29 cellular contexts compared by ENCODE assay signal in the genomic region with DNA sequence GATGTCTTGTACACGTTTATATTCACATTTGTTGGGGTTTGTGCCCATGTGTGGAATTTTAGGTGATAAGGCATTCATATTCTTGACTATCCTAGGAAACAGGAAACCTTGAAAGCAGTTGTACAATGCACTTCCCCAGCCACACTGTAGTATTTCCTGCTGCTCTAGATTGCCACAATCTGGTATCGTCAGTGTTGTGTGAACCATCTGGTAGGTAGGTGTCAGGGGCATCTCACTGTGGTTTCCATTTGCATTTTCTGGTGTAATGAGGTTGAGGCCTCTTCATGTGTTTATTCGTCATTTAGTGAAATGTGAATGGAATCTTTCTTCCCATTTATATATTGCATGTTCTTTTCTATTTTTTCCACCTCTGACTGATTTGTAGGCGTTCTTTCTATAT.
"Had no signal": no experiment of that assay in that cellular context is flagged by ENCODE, and none has a peak within 500 bp of the region (broad histone marks: within the 10 kb centered on the region; RNA-seq: fewer than 3 reads in every experiment).

No MANE protein-coding gene starts in this region.

- DNase-seq: activated B cell treated with CpG ODN at 0.5 μM for 24 hours; activated CD4-positive, alpha-beta memory T cell treated with anti-CD3 and anti-CD28 coated beads, Interleukin-2, amount 10 ng/mL, durations not matched to agents 7 days and 5 days; activated CD4-positive, alpha-beta T cell treated with anti-CD3 and anti-CD28 coated beads, Interleukin-2, amount 10 ng/mL, durations not matched to agents 24 days and 14 days; activated CD4-positive, alpha-beta T cell treated with anti-CD3 and anti-CD28 coated beads, Interleukin-2, amount 50 U/mL, for 4 hours; activated CD8-positive, alpha-beta memory T cell treated with anti-CD3 and anti-CD28 coated beads, Interleukin-2, amount 10 ng/mL, durations not matched to agents 7 days and 5 days; activated CD8-positive, alpha-beta memory T cell treated with anti-CD3 and anti-CD28 coated beads, Interleukin-2, amount 50 U/mL, for 4 hours; activated gamma-delta T cell; activated naive CD4-positive, alpha-beta T cell; activated naive CD4-positive, alpha-beta T cell treated with anti-CD3 and anti-CD28 coated beads, Interleukin-2, amount 10 ng/mL, durations not matched to agents 7 days and 5 days; activated naive CD8-positive, alpha-beta T cell treated with anti-CD3 and anti-CD28 coated beads, Interleukin-2, amount 10 ng/mL, durations not matched to agents 7 days and 5 days; activated T-cell treated with anti-CD3 and anti-CD28 coated beads, Interleukin-2, amount 50 U/mL, for 1 hour; activated T-cell treated with anti-CD3 and anti-CD28 coated beads, Interleukin-2, amount 50 U/mL, for 48 hours; central memory CD4-positive, alpha-beta T cell; cerebellar nuclear complex; colonic mucosa; effector CD8-positive, alpha-beta T cell; foreskin fibroblast; head of caudate nucleus; T-helper 1 cell; T-helper 17 cell; T1000; WERI-Rb-1 had no signal

- H3K9me3 ChIP-seq: colonic mucosa had no signal

- H3K36me3 ChIP-seq: ascending aorta, breast epithelium, cardiac muscle cell, colonic mucosa, WERI-Rb-1 had no signal

- H3K4me1 ChIP-seq: ascending aorta, breast epithelium, colonic mucosa had no signal

- H3K27me3 ChIP-seq: ascending aorta, breast epithelium, cardiac muscle cell, colonic mucosa had no signal

- H3K4me3 ChIP-seq: ascending aorta, breast epithelium, cardiac muscle cell, colonic mucosa had no signal

- H3K27ac ChIP-seq: ascending aorta, breast epithelium, cardiac muscle cell, colonic mucosa, WERI-Rb-1 had no signal

- ATAC-seq: activated CD4-positive, CD25-positive, alpha-beta regulatory T cell treated with anti-CD3 and anti-CD28 coated beads, Interleukin-2, amount 50 U/mL, for 24 hours; activated CD8-positive, alpha-beta memory T cell treated with anti-CD3 and anti-CD28 coated beads, Interleukin-2, amount 10 ng/mL, durations not matched to agents 7 days and 5 days; esophagus mucosa; T-helper 17 cell had no signal

- FAIRE-seq: endometrium, frontal cortex had no signal
